In the genomic region with DNA sequence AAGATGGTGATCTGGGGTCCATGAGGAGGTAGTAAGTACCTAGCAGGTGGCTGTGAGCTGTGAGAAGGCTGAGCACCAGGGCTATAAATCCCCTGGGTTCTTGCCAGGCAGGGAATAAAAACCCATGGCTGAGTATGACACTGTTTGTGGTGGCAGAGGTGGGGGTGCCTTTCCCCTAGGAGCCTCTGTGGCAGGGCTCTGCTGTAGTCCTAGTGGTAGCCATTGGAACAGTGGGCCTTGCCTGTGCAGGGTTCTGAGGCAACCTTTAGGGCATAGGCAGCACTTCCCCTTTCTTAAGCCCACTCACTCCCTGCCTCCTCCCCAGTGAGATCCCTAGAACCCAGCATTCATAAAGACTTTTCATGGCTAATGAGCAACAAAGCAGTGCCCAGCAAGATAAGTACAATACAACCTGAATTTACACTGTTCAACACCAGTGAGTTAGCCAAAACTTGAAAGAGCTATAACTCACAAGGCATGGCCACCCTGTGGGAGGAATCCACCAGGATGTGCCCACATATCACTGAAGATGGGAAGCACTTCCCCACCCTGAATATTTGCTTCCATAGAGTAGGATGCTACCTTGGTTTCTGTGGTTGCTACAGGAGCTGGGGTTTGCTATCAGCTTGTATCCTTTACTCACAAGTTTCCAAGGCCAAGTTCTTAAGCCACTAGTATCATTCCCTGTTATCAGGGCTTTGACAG, we compare ENCODE assay signal across 1 cellular context.
TF ChIP-seq lines count a peak whose summit lies in the region.

No MANE protein-coding gene starts in this region.

TF ChIP-seq in SK-N-SH, 30 proteins besides CTCF, POLR2A, EP300 and RAD21 (continued from another document):
- no peak for TF ChIP-seq REST (IDR thresholded peaks at IDR 0.05; ENCODE audit: low read depth, low read length)
